Comparison of ENCODE assay signal across 8 cellular contexts in genomic region chr5:177552839-177553455, GRCh38. TPM values are rescaled to one million over a fixed set of nuclear protein-coding genes. Genes with fewer than 3 reads are reported as not detected.
DNase-seq lines count a peak whose midpoint lies in the region; ATAC-seq and TF ChIP-seq lines count a peak whose summit lies in the region.

No MANE protein-coding gene starts in this region.

- no peaks in the 10 kb centered on the region for H3K27me3 Mint-ChIP-seq in activated CD4-positive, alpha-beta T cell treated with anti-CD3 and anti-CD28 coated beads, Interleukin-2, amount 10 ng/mL, durations not matched to agents 24 days and 14 days

- 90% methylated on average over 16 of the region's 16 CpGs for WGBS in thymus

- H3K27me3 ChIP-seq in kidney epithelial cell (ENCODE audit: control insufficient read depth, insufficient read depth, low read length), result no peaks in the 10 kb centered on the region
- no peaks in the 10 kb centered on the region for H3K27me3 ChIP-seq in thymus (ENCODE audit: control insufficient read depth, insufficient read depth)

- H3K9me3 ChIP-seq in thymus (ENCODE audit: control insufficient read depth), result no peaks in the 10 kb centered on the region

- intact Hi-C loops in activated CD4-positive, alpha-beta T cell treated with anti-CD3 and anti-CD28 coated beads, Interleukin-2, amount 10 ng/mL, durations not matched to agents 24 days and 14 days (cut with micrococcal nuclease), result loop anchor here (5.0 kb wide), 1 partner anchor 36 kb away; the partner anchor contains the start of gene DDX41

- peak overlapping the region; percentile 56 for H3K27ac Mint-ChIP-seq in activated CD4-positive, alpha-beta T cell treated with anti-CD3 and anti-CD28 coated beads, Interleukin-2, amount 10 ng/mL, durations not matched to agents 24 days and 14 days

- no peaks in the 10 kb centered on the region for H3K9me3 Mint-ChIP-seq in activated CD4-positive, alpha-beta T cell treated with anti-CD3 and anti-CD28 coated beads, Interleukin-2, amount 10 ng/mL, durations not matched to agents 24 days and 14 days

- peaks cover 9% of the 10 kb centered on the region for H3K4me1 ChIP-seq in thymus (ENCODE audit: control insufficient read depth, insufficient read depth, low read length)

- no peak for ATAC-seq in HG03095 (IDR thresholded peaks at IDR 0.05; ENCODE audit: unreplicated experiment)

- DNase-seq in activated CD4-positive, alpha-beta T cell treated with anti-CD3 and anti-CD28 coated beads, Interleukin-2, amount 10 ng/mL, durations not matched to agents 24 days and 14 days, result no peak
- no peak for DNase-seq in activated CD4-positive, alpha-beta T cell treated with anti-CD3 and anti-CD28 coated beads, Interleukin-2, amount 50 U/mL, for 1 hour
- DNase-seq in amniotic epithelial cell (ENCODE audit: low read depth) (peak; percentile 20), kidney epithelial cell (ENCODE audit: low read depth) (no peak), T1000 (lab: John Stamatoyannopoulos, UW) (no peak), NCI-H146 treated with DMSO at 0.1 percent for 48 hours (lab: John Stamatoyannopoulos, UW; ENCODE audit: unreplicated experiment) (no peak)

- peak overlapping the region; percentile 86 for H3K4me3 ChIP-seq in kidney epithelial cell (ENCODE audit: low read depth, low read length)
- peak overlapping the region; percentile 74 for H3K4me3 ChIP-seq in thymus (ENCODE audit: low read length)

- H3K27ac ChIP-seq in thymus (ENCODE audit: low read depth), result no peak overlapping the region

- TF ChIP-seq CTCF in kidney epithelial cell (IDR thresholded peaks at IDR 0.05; ENCODE audit: insufficient read depth, low read length, poor library complexity, severe bottlenecking), result no peak

- H3K36me3 Mint-ChIP-seq in activated CD4-positive, alpha-beta T cell treated with anti-CD3 and anti-CD28 coated beads, Interleukin-2, amount 10 ng/mL, durations not matched to agents 24 days and 14 days (ENCODE audit: low read depth), result peaks cover 10% of the 10 kb centered on the region

- H3K4me1 Mint-ChIP-seq in activated CD4-positive, alpha-beta T cell treated with anti-CD3 and anti-CD28 coated beads, Interleukin-2, amount 10 ng/mL, durations not matched to agents 24 days and 14 days, result peaks cover 34% of the 10 kb centered on the region

- H3K4me3 Mint-ChIP-seq in activated CD4-positive, alpha-beta T cell treated with anti-CD3 and anti-CD28 coated beads, Interleukin-2, amount 10 ng/mL, durations not matched to agents 24 days and 14 days, result peak overlapping the region; percentile 82

- no peaks in the 10 kb centered on the region for H3K36me3 ChIP-seq in kidney epithelial cell (ENCODE audit: control insufficient read depth, insufficient read depth, low read length)
- H3K36me3 ChIP-seq in thymus (ENCODE audit: control insufficient read depth, insufficient read depth), result peaks cover 8% of the 10 kb centered on the region

RNA-seq across cellular contexts. Expression of gene FAM193B, which starts 1.4 kb away (rescaled TPM):
- 71.2 and 85.5 TPM in 2 replicates for total RNA-seq in activated CD4-positive, alpha-beta T cell treated with anti-CD3 and anti-CD28 coated beads, Interleukin-2, amount 10 ng/mL, durations not matched to agents 24 days and 14 days
- 21.9 and 29.5 TPM in 2 replicates for total RNA-seq in kidney epithelial cell
- 527 TPM for polyA plus RNA-seq in thymus

RNA-seq across cellular contexts. Expression of gene DDX41, which starts 36.2 kb away (rescaled TPM):
- 157 and 172 TPM in 2 replicates for total RNA-seq in activated CD4-positive, alpha-beta T cell treated with anti-CD3 and anti-CD28 coated beads, Interleukin-2, amount 10 ng/mL, durations not matched to agents 24 days and 14 days
- 151 and 191 TPM in 2 replicates for total RNA-seq in kidney epithelial cell
- polyA plus RNA-seq in thymus, result 71.3 TPM

RNA-seq across cellular contexts. Expression of gene TMED9, which starts 39.1 kb away (rescaled TPM):
- 147 and 156 TPM in 2 replicates for total RNA-seq in activated CD4-positive, alpha-beta T cell treated with anti-CD3 and anti-CD28 coated beads, Interleukin-2, amount 10 ng/mL, durations not matched to agents 24 days and 14 days
- total RNA-seq in kidney epithelial cell, result 163 and 175 TPM in 2 replicates
- polyA plus RNA-seq in thymus, result 104 TPM

RNA-seq across cellular contexts. Expression of gene DOK3, which starts 43.3 kb away (rescaled TPM):
- total RNA-seq in activated CD4-positive, alpha-beta T cell treated with anti-CD3 and anti-CD28 coated beads, Interleukin-2, amount 10 ng/mL, durations not matched to agents 24 days and 14 days, result 4.5 and 5.2 TPM in 2 replicates
- 1.1 TPM in 2 replicates for total RNA-seq in kidney epithelial cell
- 13.4 TPM for polyA plus RNA-seq in thymus

RNA-seq across cellular contexts. Expression of gene B4GALT7, which starts 47.0 kb away (rescaled TPM):
- total RNA-seq in activated CD4-positive, alpha-beta T cell treated with anti-CD3 and anti-CD28 coated beads, Interleukin-2, amount 10 ng/mL, durations not matched to agents 24 days and 14 days, result 26.5 and 27.7 TPM in 2 replicates
- 40.7 and 46.5 TPM in 2 replicates for total RNA-seq in kidney epithelial cell
- polyA plus RNA-seq in thymus, result 29.1 TPM
